8 cellular contexts compared by ENCODE assay signal in the genomic region with DNA sequence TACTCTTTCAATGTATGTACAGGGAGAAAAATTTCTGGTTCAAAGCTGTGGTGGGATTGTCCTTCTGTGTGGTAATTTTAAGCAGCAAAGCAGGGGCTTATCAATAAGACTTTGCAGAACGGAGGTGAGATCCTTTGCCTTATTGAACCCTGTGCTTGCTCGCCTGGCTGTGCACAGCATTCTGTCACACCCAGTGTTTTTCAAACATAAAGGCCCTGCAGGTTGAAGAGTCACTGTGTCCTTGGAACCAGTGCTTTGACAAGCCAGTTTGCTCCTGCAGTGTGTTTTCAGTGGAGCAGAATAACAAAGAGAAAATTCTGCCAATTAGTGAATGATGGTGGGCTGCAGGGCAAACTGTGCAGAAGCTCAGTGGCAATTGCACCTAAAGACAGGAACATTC.
"Had no signal": no experiment of that assay in that cellular context is flagged by ENCODE, and none has a peak within 500 bp of the region (broad histone marks: within the 10 kb centered on the region; RNA-seq: fewer than 3 reads in every experiment).

No MANE protein-coding gene starts in this region.

- H3K9me3 ChIP-seq: HAP-1 had no signal

- H3K36me3 ChIP-seq: HAP-1 had no signal

- ATAC-seq: HCT116, K562 had no signal

- H3K4me1 ChIP-seq: HAP-1 had no signal

- H3K4me3 Mint-ChIP-seq: HFFc6 had no signal

- H3K27ac Mint-ChIP-seq: HFFc6 had no signal

- DNase-seq: GOT3, H7, HFFc6, IMR-90, KG1 had no signal

- H3K4me3 ChIP-seq: HAP-1, K562 had no signal
